In the genomic region with DNA sequence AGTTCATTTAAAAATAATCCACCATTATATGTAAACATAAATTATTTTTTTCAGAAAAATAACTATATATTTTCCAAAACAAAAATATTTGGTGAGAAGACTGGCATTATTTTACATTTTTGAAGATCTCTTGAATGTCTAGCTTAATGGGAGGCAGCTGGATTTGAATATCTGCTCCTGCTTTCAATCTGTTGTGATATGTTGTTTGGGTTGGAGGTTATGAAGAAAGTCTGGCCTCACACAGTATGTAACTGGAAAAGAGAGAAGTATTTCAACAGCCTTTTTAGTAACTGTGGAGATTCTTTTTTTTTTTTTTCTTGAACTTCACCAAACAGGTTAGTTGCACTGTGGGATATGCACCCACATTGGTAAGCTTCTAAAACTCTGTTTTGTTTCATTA, we compare ENCODE assay signal across 31 cellular contexts.
"Had no signal": no experiment of that assay in that cellular context is flagged by ENCODE, and none has a peak within 500 bp of the region (broad histone marks: within the 10 kb centered on the region; RNA-seq: fewer than 3 reads in every experiment).

No MANE protein-coding gene starts in this region.

- ATAC-seq: activated CD8-positive, alpha-beta T cell treated with anti-CD3 and anti-CD28 coated beads for 36 hours; activated naive CD8-positive, alpha-beta T cell treated with anti-CD3 and anti-CD28 coated beads, Interleukin-2, amount 50 U/mL, for 24 hours; activated T-cell treated with anti-CD3 and anti-CD28 coated beads, Interleukin-2, amount 50 U/mL, for 4 hours; activated T-cell treated with anti-CD3 and anti-CD28 coated beads, Interleukin-2, amount 50 U/mL, for 72 hours; activated T-helper 17 cell treated with anti-CD3 and anti-CD28 coated beads, Interleukin-2, amount 50 U/mL, for 72 hours; body of pancreas had no signal

- H3K4me3 ChIP-seq: adrenal gland, body of pancreas, breast epithelium had no signal

- H3K27ac ChIP-seq: adrenal gland, body of pancreas, brain microvascular endothelial cell, breast epithelium, VCaP had no signal

- DNase-seq: activated B cell treated with CpG ODN at 0.5 μM for 24 hours; activated CD4-positive, alpha-beta memory T cell treated with anti-CD3 and anti-CD28 coated beads for 36 hours; activated CD4-positive, alpha-beta T cell treated with anti-CD3 and anti-CD28 coated beads for 4 hours; activated CD4-positive, alpha-beta T cell treated with anti-CD3 and anti-CD28 coated beads, Interleukin-2, amount 10 ng/mL, durations not matched to agents 24 days and 14 days; activated CD4-positive, alpha-beta T cell treated with anti-CD3 and anti-CD28 coated beads, Interleukin-2, amount 50 U/mL, for 1 hour; activated CD4-positive, alpha-beta T cell treated with anti-CD3 and anti-CD28 coated beads, Interleukin-2, amount 50 U/mL, for 4 hours; activated CD4-positive, CD25-positive, alpha-beta regulatory T cell treated with anti-CD3 and anti-CD28 coated beads, Interleukin-2, amount 50 U/mL, for 72 hours; activated CD8-positive, alpha-beta memory T cell treated with anti-CD3 and anti-CD28 coated beads, Interleukin-2, amount 50 U/mL, for 4 hours; activated CD8-positive, alpha-beta T cell treated with anti-CD3 and anti-CD28 coated beads for 36 hours; activated effector memory CD4-positive, alpha-beta T cell treated with anti-CD3 and anti-CD28 coated beads, Interleukin-2, amount 50 U/mL, for 16 hours; activated naive CD4-positive, alpha-beta T cell treated with anti-CD3 and anti-CD28 coated beads, Interleukin-2, amount 10 ng/mL, durations not matched to agents 7 days and 5 days; activated naive CD4-positive, alpha-beta T cell treated with Interleukin-2 at 50 U/mL for 16 hours; activated naive CD8-positive, alpha-beta T cell treated with anti-CD3 and anti-CD28 coated beads, Interleukin-2, amount 10 ng/mL, durations not matched to agents 7 days and 5 days; activated naive CD8-positive, alpha-beta T cell treated with anti-CD3 and anti-CD28 coated beads, Interleukin-2, amount 50 U/mL, for 24 hours; activated T-cell treated with anti-CD3 and anti-CD28 coated beads for 4 hours; activated T-cell treated with anti-CD3 and anti-CD28 coated beads, Interleukin-2, amount 50 U/mL, for 1 hour; activated T-cell treated with anti-CD3 and anti-CD28 coated beads, Interleukin-2, amount 50 U/mL, for 4 hours; activated T-cell treated with anti-CD3 and anti-CD28 coated beads, Interleukin-2, amount 50 U/mL, for 72 hours; adrenal gland; amniotic stem cell; aorta; body of pancreas; brain microvascular endothelial cell; central memory CD4-positive, alpha-beta T cell; SW 1271; T-helper 1 cell; T-helper 2 cell; T-helper 9 cell had no signal

- H3K27me3 ChIP-seq: adrenal gland, body of pancreas, brain microvascular endothelial cell, breast epithelium had no signal

- H3K4me1 ChIP-seq: adrenal gland, body of pancreas, breast epithelium had no signal

- H3K36me3 ChIP-seq: adrenal gland, brain microvascular endothelial cell, breast epithelium had no signal

- H3K9me3 ChIP-seq: adrenal gland, body of pancreas, breast epithelium had no signal
